9 cellular contexts compared by ENCODE assay signal in genomic region chr15:33242669-33243191, GRCh38. TPM values are rescaled to one million over a fixed set of nuclear protein-coding genes. Genes with fewer than 3 reads are reported as not detected.
A peak's percentile ranks its signal among the peaks of the same experiment; 100 is the strongest.
DNase-seq lines count a peak whose midpoint lies in the region; ATAC-seq and TF ChIP-seq lines count a peak whose summit lies in the region.
"Had no signal": no experiment of that assay in that cellular context is flagged by ENCODE, and none has a peak within 500 bp of the region (broad histone marks: within the 10 kb centered on the region; RNA-seq: fewer than 3 reads in every experiment).

No MANE protein-coding gene starts in this region.

- no peak overlapping the region for H3K27ac Mint-ChIP-seq in CD14-positive monocyte
- peak overlapping the region; percentile 79 for H3K27ac Mint-ChIP-seq in HFFc6
- peak overlapping the region; percentile 58 for H3K27ac Mint-ChIP-seq in WTC11
- H3K27ac Mint-ChIP-seq: T-helper 1 cell treated with Interleukin-12 subunit alpha and Interleukin-12 subunit beta and Interleukin-4 antibody, amounts not matched to agents 30 μg/mL and 1 μg/mL, for 36 hours had no signal

- intact Hi-C loops in CD14-positive monocyte (cut with micrococcal nuclease): no loop called here

- no peaks in the 10 kb centered on the region for H3K36me3 Mint-ChIP-seq in CD14-positive monocyte
- H3K36me3 Mint-ChIP-seq in HFFc6 (ENCODE audit: low read depth): no peaks in the 10 kb centered on the region
- H3K36me3 Mint-ChIP-seq in WTC11: no peaks in the 10 kb centered on the region

- ATAC-seq in WTC11 (peak; percentile 82), GM21360 (IDR thresholded peaks at IDR 0.05; ENCODE audit: unreplicated experiment) (no peak), HG02759 (IDR thresholded peaks at IDR 0.05; ENCODE audit: unreplicated experiment) (no peak)

- CTCF ChIA-PET in WTC11 (lab: Charles Lee): interaction anchor here (0.7 to 2.0 kb wide), 9 partner anchors 14 to 493 kb away, joined by 3 to 8 read pairs (median 4); no protein-coding TSS in a partner anchor

- H3K9me3 Mint-ChIP-seq in CD14-positive monocyte (no peaks in the 10 kb centered on the region), HFFc6 (no peaks in the 10 kb centered on the region), WTC11 (no peaks in the 10 kb centered on the region)
- H3K9me3 Mint-ChIP-seq: T-helper 1 cell treated with Interleukin-12 subunit alpha and Interleukin-12 subunit beta and Interleukin-4 antibody, amounts not matched to agents 30 μg/mL and 1 μg/mL, for 36 hours had no signal

- H3K4me3 Mint-ChIP-seq in CD14-positive monocyte (no peak overlapping the region), HFFc6 (no peak overlapping the region), WTC11 (no peak overlapping the region)
- H3K4me3 Mint-ChIP-seq: T-helper 1 cell treated with Interleukin-12 subunit alpha and Interleukin-12 subunit beta and Interleukin-4 antibody, amounts not matched to agents 30 μg/mL and 1 μg/mL, for 36 hours had no signal

- POLR2A ChIA-PET in WTC11 (lab: Charles Lee): no interaction called here

- H3K27me3 Mint-ChIP-seq in CD14-positive monocyte (ENCODE audit: low read depth in 3 of 3) (peaks cover 1 to 12% (median 9%) of the 10 kb centered on the region in 3 donors), HFFc6 (ENCODE audit: insufficient read depth) (peaks cover 13% of the 10 kb centered on the region), WTC11 (ENCODE audit: low read depth) (no peaks in the 10 kb centered on the region; the same call in 1 of the 2 replicates)

- DNase-seq in CD14-positive monocyte (ENCODE audit: low spot score) (no peak), HFFc6 (peak; percentile 15), WTC11 (ENCODE audit: low spot score) (no peak), left kidney (ENCODE audit: low read depth, low spot score) (peak; percentile 43), GOT3 (lab: John Stamatoyannopoulos, UW) (no peak)
- no peak for DNase-seq in activated naive CD4-positive, alpha-beta T cell treated with Interleukin-2 at 50 U/mL for 16 hours

- TF ChIP-seq CTCF in CD14-positive monocyte (IDR thresholded peaks at IDR 0.05) (peak; percentile 59), HFFc6 (IDR thresholded peaks at IDR 0.05) (peak; percentile 80), WTC11 (IDR thresholded peaks at IDR 0.05) (peak; percentile 34; the same call in 1 of the 2 replicates)

- H3K4me1 Mint-ChIP-seq in CD14-positive monocyte (no peaks in the 10 kb centered on the region), HFFc6 (ENCODE audit: low read depth) (peaks cover 38% of the 10 kb centered on the region), WTC11 (peaks cover 29% of the 10 kb centered on the region)

TF ChIP-seq in WTC11, 78 proteins besides CTCF, POLR2A, EP300 and RAD21:
- TF ChIP-seq AFF4 (CRISPR knock-in tag; IDR thresholded peaks at IDR 0.05; ENCODE audit: borderline replicate concordance) (no peak), ARID4B (CRISPR knock-in tag; IDR thresholded peaks at IDR 0.05; ENCODE audit: borderline replicate concordance) (no peak), FOXK1 (CRISPR knock-in tag; IDR thresholded peaks at IDR 0.05) (no peak), ZNF532 (CRISPR knock-in tag; IDR thresholded peaks at IDR 0.05; ENCODE audit: borderline replicate concordance) (no peak)

RNA-seq across cellular contexts. Expression of gene FMN1, which starts 48.2 kb away (rescaled TPM):
- under 1 TPM; 0.28 to 0.34 TPM for polyA plus RNA-seq in CD14-positive monocyte
- total RNA-seq in HFFc6 (2021; fragmentation: NEBNext Ultra II Directional; extraction: Animal tissue kit (Norgen Biotek cat#: 25700)): 10 to 100 TPM in 4 of 6 experiments, 1 to 10 TPM in 2; 8.3 to 14.0 (median 12.6) TPM
- total RNA-seq in WTC11 (2021): 3.6 to 4.5 TPM (median 4.1 TPM) in 3 replicates

Comparison
In these comparisons a context has a peak if more than half of its experiments do, and no peak if none do; other contexts are left out.
1. DNase-seq: peak in HFFc6 (single experiment) and left kidney (single experiment); none in CD14-positive monocyte (single experiment), WTC11 (single experiment), activated naive CD4-positive, alpha-beta T cell treated with Interleukin-2 at 50 U/mL for 16 hours (single experiment) and GOT3 (single experiment).
2. H3K27ac Mint-ChIP-seq: peak in HFFc6 (single experiment) and WTC11 (single experiment); none in CD14-positive monocyte (0 of 7).
3. Peak in every context shown above with its lines, with median percentiles within 50 percentile points of each other: CTCF ChIP-seq.